17 cellular contexts compared by ENCODE assay signal in the genomic region with DNA sequence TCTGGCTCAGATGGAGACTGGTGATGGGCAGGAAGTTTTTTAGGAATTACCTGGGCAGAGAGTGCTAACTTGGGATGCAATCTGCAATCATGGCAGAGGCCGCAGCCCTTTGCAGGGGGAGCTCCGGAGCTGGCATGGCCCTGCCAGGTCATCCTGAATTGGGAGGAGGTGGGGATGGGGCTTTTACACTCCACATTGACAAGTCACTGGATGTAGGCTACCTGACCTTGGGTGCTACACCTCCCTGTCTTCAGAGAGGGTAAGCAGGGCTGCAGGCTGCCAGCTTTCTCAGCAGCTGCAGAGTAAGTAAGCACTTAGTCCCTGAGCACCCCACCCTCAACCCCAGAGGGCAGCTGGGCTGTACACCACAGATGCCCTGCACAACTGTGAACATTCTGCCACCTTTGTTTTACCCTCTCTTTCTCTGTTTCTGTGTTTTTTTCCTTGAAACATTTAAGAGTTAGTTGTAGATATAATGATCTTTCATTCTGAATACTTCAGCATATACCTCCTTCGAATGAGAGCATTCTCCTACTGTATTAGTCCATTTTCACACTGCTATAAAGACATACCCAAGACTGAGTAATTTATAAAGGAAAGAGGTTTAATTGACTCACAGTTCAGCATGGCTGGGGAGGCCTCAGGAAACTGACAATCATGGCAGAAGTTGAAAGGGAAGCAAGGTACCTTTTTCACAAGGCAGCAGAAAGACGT. TPM values are rescaled to one million over a fixed set of nuclear protein-coding genes. Genes with fewer than 3 reads are reported as not detected.
"Had no signal": no experiment of that assay in that cellular context is flagged by ENCODE, and none has a peak within 500 bp of the region (broad histone marks: within the 10 kb centered on the region; RNA-seq: fewer than 3 reads in every experiment).

No MANE protein-coding gene starts in this region.

- H3K36me3 Mint-ChIP-seq: activated naive CD4-positive, alpha-beta T cell treated with anti-CD3 and anti-CD28 coated beads, Interleukin-2, amount 10 ng/mL, durations not matched to agents 7 days and 5 days; memory B cell; WTC11 had no signal

- FAIRE-seq: bronchial epithelial cell, frontal cortex had no signal

- ATAC-seq: stimulated activated naive CD8-positive, alpha-beta T cell treated with anti-CD3 and anti-CD28 coated beads, Interleukin-15, Interleukin-2, amounts not matched to agents 100 U/mL and 50 U/mL, for 24 hours; WTC11 had no signal

- H3K9me3 Mint-ChIP-seq: activated naive CD4-positive, alpha-beta T cell treated with anti-CD3 and anti-CD28 coated beads, Interleukin-2, amount 10 ng/mL, durations not matched to agents 7 days and 5 days; activated T-cell treated with anti-CD3 and anti-CD28 coated beads, Interleukin-2, amount 50 U/mL, for 72 hours; memory B cell; WTC11 had no signal

- DNase-seq: activated CD4-positive, alpha-beta T cell treated with anti-CD3 and anti-CD28 coated beads, Interleukin-2, amount 50 U/mL, for 4 hours; activated effector memory CD4-positive, alpha-beta T cell treated with anti-CD3 and anti-CD28 coated beads, Interleukin-2, amount 50 U/mL, for 16 hours; activated naive CD4-positive, alpha-beta T cell treated with anti-CD3 and anti-CD28 coated beads, Interleukin-2, amount 10 ng/mL, durations not matched to agents 7 days and 5 days; activated T-cell treated with anti-CD3 and anti-CD28 coated beads, Interleukin-2, amount 50 U/mL, for 72 hours; amygdala; hippocampal formation; nucleus accumbens; stimulated activated CD4-positive, alpha-beta T cell treated with anti-CD3 and anti-CD28 coated beads, Interleukin-4, amount 100 ng/mL, for 24 hours; stimulated activated naive CD8-positive, alpha-beta T cell treated with anti-CD3 and anti-CD28 coated beads, Interleukin-15, Interleukin-2, amounts not matched to agents 100 U/mL and 50 U/mL, for 24 hours; T1000 had no signal

- H3K4me3 Mint-ChIP-seq: activated naive CD4-positive, alpha-beta T cell treated with anti-CD3 and anti-CD28 coated beads, Interleukin-2, amount 10 ng/mL, durations not matched to agents 7 days and 5 days; activated T-cell treated with anti-CD3 and anti-CD28 coated beads, Interleukin-2, amount 50 U/mL, for 72 hours; memory B cell; WTC11 had no signal

- H3K27ac Mint-ChIP-seq: activated naive CD4-positive, alpha-beta T cell treated with anti-CD3 and anti-CD28 coated beads, Interleukin-2, amount 10 ng/mL, durations not matched to agents 7 days and 5 days; activated T-cell treated with anti-CD3 and anti-CD28 coated beads, Interleukin-2, amount 50 U/mL, for 72 hours; memory B cell; WTC11 had no signal

RNA-seq across cellular contexts. Expression of gene GDF7, which starts 9.3 kb away (rescaled TPM):
- total RNA-seq: activated CD8-positive, alpha-beta memory T cell treated with anti-CD3 and anti-CD28 coated beads for 36 hours; myocyte; T-helper 1 cell treated with Interleukin-12 subunit alpha and Interleukin-12 subunit beta and Interleukin-4 antibody, amounts not matched to agents 30 ng/mL and 1 ng/mL, for 36 hours had no signal
